ENCODE assay signal across 29 cellular contexts in the genomic region with DNA sequence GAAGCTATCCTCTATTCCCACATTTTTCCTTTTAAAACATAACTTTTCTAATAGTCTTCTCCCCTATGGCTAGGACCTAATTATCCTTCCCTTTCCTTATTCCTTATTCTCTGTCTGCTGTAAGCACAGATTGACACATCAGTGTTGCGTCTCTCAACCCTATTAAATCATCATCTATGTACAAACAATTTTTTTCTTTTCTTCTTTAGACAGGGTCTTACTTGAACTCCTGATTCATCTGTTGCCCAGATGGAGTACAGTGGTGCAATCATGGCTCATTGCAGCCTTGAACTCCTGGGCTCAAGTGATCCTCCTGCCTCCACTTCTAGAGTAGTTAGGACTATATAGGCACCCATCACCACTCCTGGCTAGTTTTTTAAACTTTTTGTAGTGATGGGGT. TPM values are rescaled to one million over a fixed set of nuclear protein-coding genes. Genes with fewer than 3 reads are reported as not detected.
DNase-seq lines count a peak whose midpoint lies in the region; ATAC-seq, FAIRE-seq and TF ChIP-seq lines count a peak whose summit lies in the region.
"Had no signal": no experiment of that assay in that cellular context is flagged by ENCODE, and none has a peak within 500 bp of the region (broad histone marks: within the 10 kb centered on the region; RNA-seq: fewer than 3 reads in every experiment).

No MANE protein-coding gene starts in this region.

- H3K4me3 ChIP-seq in HEK293 (ENCODE audit: low read depth, low read length) (no peak overlapping the region), astrocyte (ENCODE audit: insufficient read depth, low read depth, low read length) (no peak overlapping the region), ovary (no peak overlapping the region)
- H3K4me3 ChIP-seq: BLaER1 treated with 17β-estradiol and CSF1 and Interleukin-3, amounts not matched to agents 10 nM and 100 nM; SK-N-MC had no signal

- H3K36me3 Mint-ChIP-seq in activated T-cell treated with anti-CD3 and anti-CD28 coated beads, Interleukin-2, amount 50 U/mL, for 72 hours (ENCODE audit: insufficient read depth in 2 of 2): peaks cover 9 to 18% of the 10 kb centered on the region in 2 donors
- H3K36me3 Mint-ChIP-seq in astrocyte (ENCODE audit: low read depth, unreplicated experiment): peaks cover 5% of the 10 kb centered on the region
- H3K36me3 Mint-ChIP-seq in neural crest cell (ENCODE audit: low read depth): peaks cover 3% of the 10 kb centered on the region

- no peak overlapping the region for H2AFZ ChIP-seq in astrocyte (ENCODE audit: low read depth, low read length)

- H3K27me3 Mint-ChIP-seq in activated T-cell treated with anti-CD3 and anti-CD28 coated beads, Interleukin-2, amount 50 U/mL, for 72 hours (ENCODE audit: low read depth): no peaks in the 10 kb centered on the region
- H3K27me3 Mint-ChIP-seq in astrocyte (ENCODE audit: low read depth, unreplicated experiment): no peaks in the 10 kb centered on the region
- H3K27me3 Mint-ChIP-seq in neural crest cell (ENCODE audit: low read depth): no peaks in the 10 kb centered on the region

- ATAC-seq in activated T-cell treated with anti-CD3 and anti-CD28 coated beads, Interleukin-2, amount 50 U/mL, for 72 hours (replicated peaks in 1 of 2): no peak
- no peak for ATAC-seq in GM19023 (IDR thresholded peaks at IDR 0.05; ENCODE audit: unreplicated experiment)
- ATAC-seq: CD8-positive, alpha-beta T cell; HCT116 had no signal

- no peak overlapping the region for H3K27ac ChIP-seq in HEK293 (ENCODE audit: extremely low read depth, low read depth, low read length)
- no peak overlapping the region for H3K27ac ChIP-seq in astrocyte (ENCODE audit: low read depth, low read length)
- no peak overlapping the region for H3K27ac ChIP-seq in ovary
- H3K27ac ChIP-seq: BLaER1 treated with 17β-estradiol and CSF1 and Interleukin-3, amounts not matched to agents 10 nM and 100 nM; SK-N-MC had no signal

- POLR2A ChIA-PET in HEK293 (lab: Yijun Ruan, JAX): no interaction called here

- H3K9ac ChIP-seq in astrocyte (ENCODE audit: low read length): no peak overlapping the region
- H3K9ac ChIP-seq: BLaER1 treated with 17β-estradiol and CSF1 and Interleukin-3, amounts not matched to agents 10 nM and 100 nM had no signal

- no peak overlapping the region for H3K4me3 Mint-ChIP-seq in activated T-cell treated with anti-CD3 and anti-CD28 coated beads, Interleukin-2, amount 50 U/mL, for 72 hours
- H3K4me3 Mint-ChIP-seq in astrocyte (ENCODE audit: unreplicated experiment): peak overlapping the region; percentile 17
- no peak overlapping the region for H3K4me3 Mint-ChIP-seq in neural crest cell
- H3K4me3 Mint-ChIP-seq: CD8-positive, alpha-beta T cell had no signal

- TF ChIP-seq EP300 in ovary (IDR thresholded peaks at IDR 0.05): no peak

- H3K4me2 ChIP-seq in astrocyte (ENCODE audit: low read length): no peak overlapping the region
- H3K4me2 ChIP-seq: BLaER1 treated with 17β-estradiol and CSF1 and Interleukin-3, amounts not matched to agents 10 nM and 100 nM had no signal

- intact Hi-C loops in ovary (cut with DNase I): loop anchor here in 1 of 4 donors (10.0 kb wide), 1 partner anchor 432 kb away; no protein-coding TSS in a partner anchor

- peaks cover 84% of the 10 kb centered on the region for H4K20me1 ChIP-seq in astrocyte (ENCODE audit: insufficient read depth, low read length)

- TF ChIP-seq CTCF in HEK293 (tag by site-specific recombination; IDR thresholded peaks at IDR 0.05) (no peak), astrocyte (IDR thresholded peaks at IDR 0.05; ENCODE audit: insufficient read depth, low read depth, low read length) (no peak), neural crest cell (conservative IDR thresholded peaks at IDR 0.05) (no peak), ovary (IDR thresholded peaks at IDR 0.05) (no peak)

- no peaks in the 10 kb centered on the region for H3K27me3 ChIP-seq in astrocyte (ENCODE audit: insufficient read depth, low read length)
- no peaks in the 10 kb centered on the region for H3K27me3 ChIP-seq in ovary
- H3K27me3 ChIP-seq: BLaER1 treated with 17β-estradiol and CSF1 and Interleukin-3, amounts not matched to agents 10 nM and 100 nM had no signal

- DNase-seq in activated T-cell treated with anti-CD3 and anti-CD28 coated beads, Interleukin-2, amount 50 U/mL, for 72 hours: no peak
- no peak for DNase-seq in activated T-cell treated with anti-CD3 and anti-CD28 coated beads for 4 hours
- no peak for DNase-seq in astrocyte (ENCODE audit: low read depth)
- no peak for DNase-seq in neural crest cell (ENCODE audit: low read depth, low spot score)
- DNase-seq in ovary: no peak
- DNase-seq in D341Med (ENCODE audit: low spot score): no peak
- DNase-seq: CD8-positive, alpha-beta T cell; DMS79 treated with DMSO at 0.1 percent for 48 hours; GF-D8; IMR-90; KG1; MM.1S; NCI-H1092; NCI-H1417 treated with DMSO at 0.1 percent for 48 hours; NCI-H187; NCI-H446; NCI-H524 treated with DMSO at 0.1 percent for 48 hours; NCI-H774; SIG-M5 had no signal

- H3K9me3 ChIP-seq in HEK293 (ENCODE audit: control insufficient read depth, insufficient read depth, low read depth, low read length) (no peaks in the 10 kb centered on the region), astrocyte (ENCODE audit: insufficient read depth, low read depth, low read length) (no peaks in the 10 kb centered on the region), ovary (no peaks in the 10 kb centered on the region)
- H3K9me3 ChIP-seq: BLaER1 treated with 17β-estradiol and CSF1 and Interleukin-3, amounts not matched to agents 10 nM and 100 nM had no signal

- CTCF ChIA-PET in HEK293 (lab: Yijun Ruan, JAX): no interaction called here

- peak overlapping the region; percentile 32 for H3K27ac Mint-ChIP-seq in activated T-cell treated with anti-CD3 and anti-CD28 coated beads, Interleukin-2, amount 50 U/mL, for 72 hours
- H3K27ac Mint-ChIP-seq in astrocyte (ENCODE audit: unreplicated experiment) (no peak overlapping the region), neural crest cell (ENCODE audit: unreplicated experiment) (peak overlapping the region; percentile 2)
- H3K27ac Mint-ChIP-seq: CD8-positive, alpha-beta T cell had no signal

- H3K36me3 ChIP-seq in HEK293 (ENCODE audit: control insufficient read depth in 2 of 2, insufficient read depth in 1 of 2, low read length in 2 of 2) (peaks cover 6 to 15% of the 10 kb centered on the region in 2 experiments; a peak in 2 of 3 replicates), astrocyte (ENCODE audit: insufficient read depth, low read length) (peaks cover 16% of the 10 kb centered on the region), ovary (no peaks in the 10 kb centered on the region)

- WGBS in ovary, 3 donors: 94 to 95% (median 94%) methylated on average over 1 of the region's 1 CpG

- peaks cover 89% of the 10 kb centered on the region for H3K79me2 ChIP-seq in astrocyte (ENCODE audit: insufficient read depth, low read length)

- no peaks in the 10 kb centered on the region for H3K9me3 Mint-ChIP-seq in activated T-cell treated with anti-CD3 and anti-CD28 coated beads, Interleukin-2, amount 50 U/mL, for 72 hours
- no peaks in the 10 kb centered on the region for H3K9me3 Mint-ChIP-seq in astrocyte (ENCODE audit: unreplicated experiment)
- no peaks in the 10 kb centered on the region for H3K9me3 Mint-ChIP-seq in neural crest cell
- H3K9me3 Mint-ChIP-seq: CD8-positive, alpha-beta T cell had no signal

- no peak for TF ChIP-seq POLR2A in ovary (IDR thresholded peaks at IDR 0.05)

- peaks cover 38% of the 10 kb centered on the region for H3K4me1 Mint-ChIP-seq in activated T-cell treated with anti-CD3 and anti-CD28 coated beads, Interleukin-2, amount 50 U/mL, for 72 hours (ENCODE audit: low read depth)
- H3K4me1 Mint-ChIP-seq in astrocyte (ENCODE audit: low read depth, unreplicated experiment) (peaks cover under 1% of the 10 kb centered on the region), neural crest cell (no peaks in the 10 kb centered on the region)

- H3K4me1 ChIP-seq in HEK293 (ENCODE audit: control insufficient read depth, insufficient read depth, low read length) (no peaks in the 10 kb centered on the region), astrocyte (ENCODE audit: insufficient read depth, low read length) (no peaks in the 10 kb centered on the region), ovary (ENCODE audit: insufficient read depth) (no peaks in the 10 kb centered on the region)

- no peak for FAIRE-seq in astrocyte (lab: Jason Lieb, UNC)
- FAIRE-seq: A204.1, GM12891, GM19239, H1, RCC 7860 had no signal

TF ChIP-seq in HEK293, 187 proteins besides CTCF, POLR2A, EP300 and RAD21:
- no peak for TF ChIP-seq GLI2 (tag by site-specific recombination; IDR thresholded peaks at IDR 0.05; ENCODE audit: borderline replicate concordance, low read depth)
- TF ChIP-seq ZNF664 (tag by site-specific recombination; IDR thresholded peaks at IDR 0.05): peak; percentile 46; the same call in 1 of the 2 replicates

RNA-seq across cellular contexts. Expression of a gene that starts 8.3 kb away (rescaled TPM):
- total RNA-seq in activated T-cell treated with anti-CD3 and anti-CD28 coated beads, Interleukin-2, amount 50 U/mL, for 72 hours: 1 to 10 TPM; 5.7 to 7.1 TPM
- 1.5 and 1.8 TPM in 2 replicates for total RNA-seq in astrocyte
- 8.0 and 9.1 TPM in 2 replicates for total RNA-seq in neural crest cell
- 10 to 100 TPM in 2 of 7 donors, 1 to 10 TPM in 5; 5.5 to 23.3 (median 7.5) TPM for total RNA-seq in ovary
- polyA plus RNA-seq in ovary: 1 to 10 TPM; 7.1 to 7.3 TPM
- total RNA-seq: CD8-positive, alpha-beta T cell had no signal

RNA-seq across cellular contexts. Expression of a gene that starts 11.4 kb away (rescaled TPM):
- 100 to 1,000 TPM; 117 to 122 TPM for total RNA-seq in activated T-cell treated with anti-CD3 and anti-CD28 coated beads, Interleukin-2, amount 50 U/mL, for 72 hours
- 103 and 111 TPM in 2 replicates for total RNA-seq in astrocyte
- total RNA-seq in neural crest cell: 90.0 and 99.5 TPM in 2 replicates
- 10 to 100 TPM; 18.1 to 54.0 (median 46.9) TPM for total RNA-seq in ovary
- 10 to 100 TPM; 66.6 to 94.4 TPM for polyA plus RNA-seq in ovary

RNA-seq across cellular contexts. Expression of a gene that starts 11.5 kb away (rescaled TPM):
- 10 to 100 TPM; 82.0 to 87.2 TPM for total RNA-seq in activated T-cell treated with anti-CD3 and anti-CD28 coated beads, Interleukin-2, amount 50 U/mL, for 72 hours
- total RNA-seq in astrocyte: 25.6 and 25.9 TPM in 2 replicates
- total RNA-seq in neural crest cell: 48.6 and 53.9 TPM in 2 replicates
- total RNA-seq in ovary: 10 to 100 TPM; 25.4 to 37.1 (median 33.7) TPM
- 10 to 100 TPM; 36.7 to 37.5 TPM for polyA plus RNA-seq in ovary

RNA-seq across cellular contexts. Expression of a gene that starts 17.1 kb away (rescaled TPM):
- under 1 TPM in 1 of 2 donors, not detected in 1; 0.31 TPM for total RNA-seq in activated T-cell treated with anti-CD3 and anti-CD28 coated beads, Interleukin-2, amount 50 U/mL, for 72 hours
- total RNA-seq in astrocyte (1.6 and 1.9 TPM in 2 replicates), neural crest cell (not detected in 2 replicates), ovary (1 to 10 TPM in 1 of 7 donors, under 1 TPM in 4, not detected in 2; 0.15 to 4.4 (median 0.26) TPM)
- under 1 TPM in 1 of 2 donors, not detected in 1; 0.07 TPM for polyA plus RNA-seq in ovary
- total RNA-seq: CD8-positive, alpha-beta T cell had no signal

RNA-seq across cellular contexts. Expression of a gene that starts 26.0 kb away (rescaled TPM):
- 10 to 100 TPM; 49.8 to 51.3 TPM for total RNA-seq in activated T-cell treated with anti-CD3 and anti-CD28 coated beads, Interleukin-2, amount 50 U/mL, for 72 hours
- total RNA-seq in astrocyte: 40.9 and 41.8 TPM in 2 replicates
- 35.1 and 36.2 TPM in 2 replicates for total RNA-seq in neural crest cell
- total RNA-seq in ovary: 10 to 100 TPM; 19.0 to 40.2 (median 38.1) TPM
- polyA plus RNA-seq in ovary: 10 to 100 TPM; 35.2 to 53.9 TPM
